In the genomic region with DNA sequence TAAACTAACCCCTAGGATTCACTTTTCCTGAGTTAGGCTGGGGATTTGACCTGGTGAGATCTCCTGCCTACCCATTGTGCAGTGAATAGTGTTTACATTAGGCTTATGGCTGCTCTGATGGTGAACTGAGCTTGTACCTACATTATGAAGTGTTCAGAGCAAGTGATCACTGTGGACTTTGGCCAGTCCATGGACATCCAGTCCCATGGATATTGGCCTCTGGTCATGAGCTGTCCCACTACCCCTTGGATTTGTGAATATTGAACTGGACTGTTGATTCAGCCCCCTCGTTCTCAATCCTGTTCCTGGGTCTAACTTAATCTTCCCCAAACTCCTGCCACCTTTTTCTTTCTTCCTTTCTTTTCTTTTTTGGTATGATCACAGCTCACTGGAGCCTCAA, we compare ENCODE assay signal across 1 cellular context.
TF ChIP-seq lines count a peak whose summit lies in the region.

No MANE protein-coding gene starts in this region.

TF ChIP-seq in HepG2, 621 proteins besides CTCF, POLR2A, EP300 and RAD21 (continued from another document):
- TF ChIP-seq, protein P1, sequence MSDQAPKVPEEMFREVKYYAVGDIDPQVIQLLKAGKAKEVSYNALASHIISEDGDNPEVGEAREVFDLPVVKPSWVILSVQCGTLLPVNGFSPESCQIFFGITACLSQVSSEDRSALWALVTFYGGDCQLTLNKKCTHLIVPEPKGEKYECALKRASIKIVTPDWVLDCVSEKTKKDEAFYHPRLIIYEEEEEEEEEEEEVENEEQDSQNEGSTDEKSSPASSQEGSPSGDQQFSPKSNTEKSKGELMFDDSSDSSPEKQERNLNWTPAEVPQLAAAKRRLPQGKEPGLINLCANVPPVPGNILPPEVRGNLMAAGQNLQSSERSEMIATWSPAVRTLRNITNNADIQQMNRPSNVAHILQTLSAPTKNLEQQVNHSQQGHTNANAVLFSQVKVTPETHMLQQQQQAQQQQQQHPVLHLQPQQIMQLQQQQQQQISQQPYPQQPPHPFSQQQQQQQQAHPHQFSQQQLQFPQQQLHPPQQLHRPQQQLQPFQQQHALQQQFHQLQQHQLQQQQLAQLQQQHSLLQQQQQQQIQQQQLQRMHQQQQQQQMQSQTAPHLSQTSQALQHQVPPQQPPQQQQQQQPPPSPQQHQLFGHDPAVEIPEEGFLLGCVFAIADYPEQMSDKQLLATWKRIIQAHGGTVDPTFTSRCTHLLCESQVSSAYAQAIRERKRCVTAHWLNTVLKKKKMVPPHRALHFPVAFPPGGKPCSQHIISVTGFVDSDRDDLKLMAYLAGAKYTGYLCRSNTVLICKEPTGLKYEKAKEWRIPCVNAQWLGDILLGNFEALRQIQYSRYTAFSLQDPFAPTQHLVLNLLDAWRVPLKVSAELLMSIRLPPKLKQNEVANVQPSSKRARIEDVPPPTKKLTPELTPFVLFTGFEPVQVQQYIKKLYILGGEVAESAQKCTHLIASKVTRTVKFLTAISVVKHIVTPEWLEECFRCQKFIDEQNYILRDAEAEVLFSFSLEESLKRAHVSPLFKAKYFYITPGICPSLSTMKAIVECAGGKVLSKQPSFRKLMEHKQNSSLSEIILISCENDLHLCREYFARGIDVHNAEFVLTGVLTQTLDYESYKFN (CRISPR knock-in tag; conservative IDR thresholded peaks at IDR 0.05), result peak; percentile 48; the same call in 1 of the 2 replicates
- TF ChIP-seq ZNF709 (CRISPR knock-in tag; IDR thresholded peaks at IDR 0.05) (no peak), CENPT (CRISPR knock-in tag; IDR thresholded peaks at IDR 0.05; ENCODE audit: low read depth) (no peak), TAF15 (IDR thresholded peaks at IDR 0.05; ENCODE audit: low read depth, low read length, poor library complexity, severe bottlenecking) (no peak), KDM5B (CRISPR knock-in tag; IDR thresholded peaks at IDR 0.05; ENCODE audit: borderline replicate concordance) (0 out of 2 replicates have a peak, but pooled peaks have one; percentile 4), ATRX (CRISPR knock-in tag; IDR thresholded peaks at IDR 0.05; ENCODE audit: borderline replicate concordance) (no peak), ZNF792 (CRISPR knock-in tag; IDR thresholded peaks at IDR 0.05) (peak; percentile 67; the same call in 1 of the 2 replicates), ZNF660 (CRISPR knock-in tag; IDR thresholded peaks at IDR 0.05; ENCODE audit: borderline replicate concordance, low read depth) (no peak), RAD51 (IDR thresholded peaks at IDR 0.05; ENCODE audit: borderline replicate concordance) (no peak), GATAD1 (CRISPR knock-in tag; IDR thresholded peaks at IDR 0.05) (0 out of 2 replicates have a peak, but pooled peaks have one; percentile 10), IKZF4 (CRISPR knock-in tag; IDR thresholded peaks at IDR 0.05; ENCODE audit: borderline replicate concordance, low read depth, not compliant biosample characterization) (no peak), ATF7-NPFF (CRISPR knock-in tag; IDR thresholded peaks at IDR 0.05; ENCODE audit: low read depth) (no peak), ZNF790 (CRISPR knock-in tag; IDR thresholded peaks at IDR 0.05; ENCODE audit: borderline replicate concordance) (no peak), ZNF773 (CRISPR knock-in tag; IDR thresholded peaks at IDR 0.05; ENCODE audit: borderline replicate concordance) (no peak), TBX2 (CRISPR knock-in tag; IDR thresholded peaks at IDR 0.05; ENCODE audit: borderline replicate concordance) (peak; percentile 63; the same call in 1 of the 2 replicates), ZC3H4 (CRISPR knock-in tag; IDR thresholded peaks at IDR 0.05; ENCODE audit: borderline replicate concordance) (no peak), MTF1 (CRISPR knock-in tag; IDR thresholded peaks at IDR 0.05) (no peak), ZSCAN20 (CRISPR knock-in tag; IDR thresholded peaks at IDR 0.05; ENCODE audit: borderline replicate concordance) (no peak), PAX8 (CRISPR knock-in tag; IDR thresholded peaks at IDR 0.05; ENCODE audit: borderline replicate concordance) (no peak), NCOA1 (CRISPR knock-in tag; IDR thresholded peaks at IDR 0.05) (no peak), ZFP41 (CRISPR knock-in tag; IDR thresholded peaks at IDR 0.05; ENCODE audit: borderline replicate concordance) (no peak), SALL1 (CRISPR knock-in tag; IDR thresholded peaks at IDR 0.05) (peak; percentile 81), ZBTB7A (CRISPR knock-in tag; IDR thresholded peaks at IDR 0.05) (no peak), POGZ (CRISPR knock-in tag; IDR thresholded peaks at IDR 0.05) (peak; percentile 70; the same call in 1 of the 2 replicates), ZNF747 (CRISPR knock-in tag; IDR thresholded peaks at IDR 0.05; ENCODE audit: borderline replicate concordance) (peak; percentile 57; the same call in 1 of the 2 replicates), NFYB (CRISPR knock-in tag; IDR thresholded peaks at IDR 0.05) (no peak), HOXA7 (CRISPR knock-in tag; IDR thresholded peaks at IDR 0.05) (no peak), MAFK (conservative IDR thresholded peaks at IDR 0.05 in 1 of 2, IDR thresholded peaks at IDR 0.05 in 1 of 2; ENCODE audit: low read length in 2 of 2) (no peak; a peak in 1 of 4 replicates), SATB2 (CRISPR knock-in tag; IDR thresholded peaks at IDR 0.05) (no peak), ZNF460 (CRISPR knock-in tag; IDR thresholded peaks at IDR 0.05; ENCODE audit: borderline replicate concordance) (no peak), KDM1A (CRISPR knock-in tag; IDR thresholded peaks at IDR 0.05) (peak; percentile 66), ZKSCAN1 (IDR thresholded peaks at IDR 0.05; ENCODE audit: low read length) (no peak), DNMT1 (CRISPR knock-in tag; IDR thresholded peaks at IDR 0.05) (no peak), ZNF891 (CRISPR knock-in tag; IDR thresholded peaks at IDR 0.05) (no peak), ZBTB42 (CRISPR knock-in tag; IDR thresholded peaks at IDR 0.05) (no peak), ZNF12 (CRISPR knock-in tag; IDR thresholded peaks at IDR 0.05) (peak; percentile 76; the same call in 1 of the 2 replicates), FOXK1 (CRISPR knock-in tag; IDR thresholded peaks at IDR 0.05; ENCODE audit: borderline replicate concordance, low read depth) (no peak), SIX1 (CRISPR knock-in tag; IDR thresholded peaks at IDR 0.05; ENCODE audit: borderline replicate concordance) (0 out of 2 replicates have a peak, but pooled peaks have one; percentile 13), HNRNPK (IDR thresholded peaks at IDR 0.05; ENCODE audit: low read depth, low read length, poor library complexity, severe bottlenecking) (no peak), ETV6 (CRISPR knock-in tag; conservative IDR thresholded peaks at IDR 0.05) (no peak), ZNF10 (CRISPR knock-in tag; IDR thresholded peaks at IDR 0.05; ENCODE audit: borderline replicate concordance, low read depth) (no peak), TCF7L2 (IDR thresholded peaks at IDR 0.05; ENCODE audit: low read depth, low read length) (no peak), PHF21A (CRISPR knock-in tag; IDR thresholded peaks at IDR 0.05) (peak; percentile 35)
- TF ChIP-seq, protein P2, sequence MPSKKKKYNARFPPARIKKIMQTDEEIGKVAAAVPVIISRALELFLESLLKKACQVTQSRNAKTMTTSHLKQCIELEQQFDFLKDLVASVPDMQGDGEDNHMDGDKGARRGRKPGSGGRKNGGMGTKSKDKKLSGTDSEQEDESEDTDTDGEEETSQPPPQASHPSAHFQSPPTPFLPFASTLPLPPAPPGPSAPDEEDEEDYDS (CRISPR knock-in tag; IDR thresholded peaks at IDR 0.05), result no peak
- TF ChIP-seq, protein P3, sequence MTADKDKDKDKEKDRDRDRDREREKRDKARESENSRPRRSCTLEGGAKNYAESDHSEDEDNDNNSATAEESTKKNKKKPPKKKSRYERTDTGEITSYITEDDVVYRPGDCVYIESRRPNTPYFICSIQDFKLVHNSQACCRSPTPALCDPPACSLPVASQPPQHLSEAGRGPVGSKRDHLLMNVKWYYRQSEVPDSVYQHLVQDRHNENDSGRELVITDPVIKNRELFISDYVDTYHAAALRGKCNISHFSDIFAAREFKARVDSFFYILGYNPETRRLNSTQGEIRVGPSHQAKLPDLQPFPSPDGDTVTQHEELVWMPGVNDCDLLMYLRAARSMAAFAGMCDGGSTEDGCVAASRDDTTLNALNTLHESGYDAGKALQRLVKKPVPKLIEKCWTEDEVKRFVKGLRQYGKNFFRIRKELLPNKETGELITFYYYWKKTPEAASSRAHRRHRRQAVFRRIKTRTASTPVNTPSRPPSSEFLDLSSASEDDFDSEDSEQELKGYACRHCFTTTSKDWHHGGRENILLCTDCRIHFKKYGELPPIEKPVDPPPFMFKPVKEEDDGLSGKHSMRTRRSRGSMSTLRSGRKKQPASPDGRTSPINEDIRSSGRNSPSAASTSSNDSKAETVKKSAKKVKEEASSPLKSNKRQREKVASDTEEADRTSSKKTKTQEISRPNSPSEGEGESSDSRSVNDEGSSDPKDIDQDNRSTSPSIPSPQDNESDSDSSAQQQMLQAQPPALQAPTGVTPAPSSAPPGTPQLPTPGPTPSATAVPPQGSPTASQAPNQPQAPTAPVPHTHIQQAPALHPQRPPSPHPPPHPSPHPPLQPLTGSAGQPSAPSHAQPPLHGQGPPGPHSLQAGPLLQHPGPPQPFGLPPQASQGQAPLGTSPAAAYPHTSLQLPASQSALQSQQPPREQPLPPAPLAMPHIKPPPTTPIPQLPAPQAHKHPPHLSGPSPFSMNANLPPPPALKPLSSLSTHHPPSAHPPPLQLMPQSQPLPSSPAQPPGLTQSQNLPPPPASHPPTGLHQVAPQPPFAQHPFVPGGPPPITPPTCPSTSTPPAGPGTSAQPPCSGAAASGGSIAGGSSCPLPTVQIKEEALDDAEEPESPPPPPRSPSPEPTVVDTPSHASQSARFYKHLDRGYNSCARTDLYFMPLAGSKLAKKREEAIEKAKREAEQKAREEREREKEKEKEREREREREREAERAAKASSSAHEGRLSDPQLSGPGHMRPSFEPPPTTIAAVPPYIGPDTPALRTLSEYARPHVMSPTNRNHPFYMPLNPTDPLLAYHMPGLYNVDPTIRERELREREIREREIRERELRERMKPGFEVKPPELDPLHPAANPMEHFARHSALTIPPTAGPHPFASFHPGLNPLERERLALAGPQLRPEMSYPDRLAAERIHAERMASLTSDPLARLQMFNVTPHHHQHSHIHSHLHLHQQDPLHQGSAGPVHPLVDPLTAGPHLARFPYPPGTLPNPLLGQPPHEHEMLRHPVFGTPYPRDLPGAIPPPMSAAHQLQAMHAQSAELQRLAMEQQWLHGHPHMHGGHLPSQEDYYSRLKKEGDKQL (CRISPR knock-in tag; IDR thresholded peaks at IDR 0.05; ENCODE audit: low read depth), result no peak
- TF ChIP-seq, protein P4, sequence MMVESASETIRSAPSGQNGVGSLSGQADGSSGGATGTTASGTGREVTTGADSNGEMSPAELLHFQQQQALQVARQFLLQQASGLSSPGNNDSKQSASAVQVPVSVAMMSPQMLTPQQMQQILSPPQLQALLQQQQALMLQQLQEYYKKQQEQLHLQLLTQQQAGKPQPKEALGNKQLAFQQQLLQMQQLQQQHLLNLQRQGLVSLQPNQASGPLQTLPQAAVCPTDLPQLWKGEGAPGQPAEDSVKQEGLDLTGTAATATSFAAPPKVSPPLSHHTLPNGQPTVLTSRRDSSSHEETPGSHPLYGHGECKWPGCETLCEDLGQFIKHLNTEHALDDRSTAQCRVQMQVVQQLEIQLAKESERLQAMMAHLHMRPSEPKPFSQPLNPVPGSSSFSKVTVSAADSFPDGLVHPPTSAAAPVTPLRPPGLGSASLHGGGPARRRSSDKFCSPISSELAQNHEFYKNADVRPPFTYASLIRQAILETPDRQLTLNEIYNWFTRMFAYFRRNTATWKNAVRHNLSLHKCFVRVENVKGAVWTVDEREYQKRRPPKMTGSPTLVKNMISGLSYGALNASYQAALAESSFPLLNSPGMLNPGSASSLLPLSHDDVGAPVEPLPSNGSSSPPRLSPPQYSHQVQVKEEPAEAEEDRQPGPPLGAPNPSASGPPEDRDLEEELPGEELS (CRISPR knock-in tag; IDR thresholded peaks at IDR 0.05), result peak; percentile 35; the same call in 1 of the 2 replicates
- TF ChIP-seq, protein P5, sequence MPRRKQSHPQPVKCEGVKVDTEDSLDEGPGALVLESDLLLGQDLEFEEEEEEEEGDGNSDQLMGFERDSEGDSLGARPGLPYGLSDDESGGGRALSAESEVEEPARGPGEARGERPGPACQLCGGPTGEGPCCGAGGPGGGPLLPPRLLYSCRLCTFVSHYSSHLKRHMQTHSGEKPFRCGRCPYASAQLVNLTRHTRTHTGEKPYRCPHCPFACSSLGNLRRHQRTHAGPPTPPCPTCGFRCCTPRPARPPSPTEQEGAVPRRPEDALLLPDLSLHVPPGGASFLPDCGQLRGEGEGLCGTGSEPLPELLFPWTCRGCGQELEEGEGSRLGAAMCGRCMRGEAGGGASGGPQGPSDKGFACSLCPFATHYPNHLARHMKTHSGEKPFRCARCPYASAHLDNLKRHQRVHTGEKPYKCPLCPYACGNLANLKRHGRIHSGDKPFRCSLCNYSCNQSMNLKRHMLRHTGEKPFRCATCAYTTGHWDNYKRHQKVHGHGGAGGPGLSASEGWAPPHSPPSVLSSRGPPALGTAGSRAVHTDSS (CRISPR knock-in tag; conservative IDR thresholded peaks at IDR 0.05), result no peak
- TF ChIP-seq, protein P6, sequence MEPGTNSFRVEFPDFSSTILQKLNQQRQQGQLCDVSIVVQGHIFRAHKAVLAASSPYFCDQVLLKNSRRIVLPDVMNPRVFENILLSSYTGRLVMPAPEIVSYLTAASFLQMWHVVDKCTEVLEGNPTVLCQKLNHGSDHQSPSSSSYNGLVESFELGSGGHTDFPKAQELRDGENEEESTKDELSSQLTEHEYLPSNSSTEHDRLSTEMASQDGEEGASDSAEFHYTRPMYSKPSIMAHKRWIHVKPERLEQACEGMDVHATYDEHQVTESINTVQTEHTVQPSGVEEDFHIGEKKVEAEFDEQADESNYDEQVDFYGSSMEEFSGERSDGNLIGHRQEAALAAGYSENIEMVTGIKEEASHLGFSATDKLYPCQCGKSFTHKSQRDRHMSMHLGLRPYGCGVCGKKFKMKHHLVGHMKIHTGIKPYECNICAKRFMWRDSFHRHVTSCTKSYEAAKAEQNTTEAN (CRISPR knock-in tag; conservative IDR thresholded peaks at IDR 0.05), result peak; percentile 50; the same call in 1 of the 2 replicates
- TF ChIP-seq, protein P7, sequence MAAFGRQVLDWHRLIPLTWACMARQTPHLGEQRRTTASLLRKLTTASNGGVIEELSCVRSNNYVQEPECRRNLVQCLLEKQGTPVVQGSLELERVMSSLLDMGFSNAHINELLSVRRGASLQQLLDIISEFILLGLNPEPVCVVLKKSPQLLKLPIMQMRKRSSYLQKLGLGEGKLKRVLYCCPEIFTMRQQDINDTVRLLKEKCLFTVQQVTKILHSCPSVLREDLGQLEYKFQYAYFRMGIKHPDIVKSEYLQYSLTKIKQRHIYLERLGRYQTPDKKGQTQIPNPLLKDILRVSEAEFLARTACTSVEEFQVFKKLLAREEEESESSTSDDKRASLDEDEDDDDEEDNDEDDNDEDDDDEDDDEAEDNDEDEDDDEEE (CRISPR knock-in tag; IDR thresholded peaks at IDR 0.05), result no peak
